In genomic region chr1:203544485-203544884, GRCh38 we compare ENCODE assay signal across 17 cellular contexts. TPM values are rescaled to one million over a fixed set of nuclear protein-coding genes. Genes with fewer than 3 reads are reported as not detected.
DNase-seq lines count a peak whose midpoint lies in the region; ATAC-seq, FAIRE-seq and TF ChIP-seq lines count a peak whose summit lies in the region.
"Had no signal": no experiment of that assay in that cellular context is flagged by ENCODE, and none has a peak within 500 bp of the region (broad histone marks: within the 10 kb centered on the region; RNA-seq: fewer than 3 reads in every experiment).

No MANE protein-coding gene starts in this region.

- H3K9me3 Mint-ChIP-seq in type B pancreatic cell, result no peaks in the 10 kb centered on the region
- H3K9me3 Mint-ChIP-seq in stimulated activated effector memory CD8-positive, alpha-beta T cell treated with anti-CD3 and anti-CD28 coated beads, Interleukin-12 subunit alpha, Interleukin-12 subunit beta, amount 100 ng/mL, for 72 hours, result no peaks in the 10 kb centered on the region
- no peaks in the 10 kb centered on the region for H3K9me3 Mint-ChIP-seq in stimulated activated memory B cell treated with anti-CD40 and anti-IgM and Interleukin-4, amounts not matched to agents 10 μg/mL and 1 μg/mL and 100 μg/mL, for 72 hours

- peak overlapping the region; percentile 53 for H3K27ac Mint-ChIP-seq in type B pancreatic cell
- H3K27ac Mint-ChIP-seq in stimulated activated effector memory CD8-positive, alpha-beta T cell treated with anti-CD3 and anti-CD28 coated beads, Interleukin-12 subunit alpha, Interleukin-12 subunit beta, amount 100 ng/mL, for 72 hours, result no peak overlapping the region
- H3K27ac Mint-ChIP-seq in stimulated activated memory B cell treated with anti-CD40 and anti-IgM and Interleukin-4, amounts not matched to agents 10 μg/mL and 1 μg/mL and 100 μg/mL, for 72 hours, result no peak overlapping the region

- H3K27me3 Mint-ChIP-seq in type B pancreatic cell, result no peaks in the 10 kb centered on the region
- peaks cover 37% of the 10 kb centered on the region for H3K27me3 Mint-ChIP-seq in stimulated activated memory B cell treated with anti-CD40 and anti-IgM and Interleukin-4, amounts not matched to agents 10 μg/mL and 1 μg/mL and 100 μg/mL, for 72 hours

- H3K4me1 Mint-ChIP-seq in type B pancreatic cell (ENCODE audit: unreplicated experiment), result peaks cover 24% of the 10 kb centered on the region
- H3K4me1 Mint-ChIP-seq in stimulated activated effector memory CD8-positive, alpha-beta T cell treated with anti-CD3 and anti-CD28 coated beads, Interleukin-12 subunit alpha, Interleukin-12 subunit beta, amount 100 ng/mL, for 72 hours, result peaks cover 10% of the 10 kb centered on the region
- no peaks in the 10 kb centered on the region for H3K4me1 Mint-ChIP-seq in stimulated activated memory B cell treated with anti-CD40 and anti-IgM and Interleukin-4, amounts not matched to agents 10 μg/mL and 1 μg/mL and 100 μg/mL, for 72 hours

- TF ChIP-seq CTCF in type B pancreatic cell (conservative IDR thresholded peaks at IDR 0.05), result no peak

- DNase-seq in HTR-8/SVneo (ENCODE audit: insufficient read length, low spot score) (peak; percentile 53), left kidney (ENCODE audit: low read depth, low spot score) (peak; percentile 78), type B pancreatic cell (ENCODE audit: extremely low spot score, unreplicated experiment) (no peak)
- no peak for DNase-seq in stimulated activated effector memory CD8-positive, alpha-beta T cell treated with anti-CD3 and anti-CD28 coated beads, Interleukin-12 subunit alpha, Interleukin-12 subunit beta, amount 100 ng/mL, for 72 hours (ENCODE audit: low spot score in 2 of 2)
- DNase-seq: ACHN, AML-193, COR-L47, HCEC 1CT, NCI-H1417 treated with DMSO at 0.1 percent for 48 hours, NCI-H2029, NCI-H748 treated with DMSO at 0.1 percent for 48 hours, SHP77 had no signal

- FAIRE-seq in HTR-8/SVneo (lab: Jason Lieb, UNC), result no peak
- FAIRE-seq: RCC 7860 had no signal

- no peaks in the 10 kb centered on the region for H3K36me3 Mint-ChIP-seq in type B pancreatic cell
- no peaks in the 10 kb centered on the region for H3K36me3 Mint-ChIP-seq in stimulated activated effector memory CD8-positive, alpha-beta T cell treated with anti-CD3 and anti-CD28 coated beads, Interleukin-12 subunit alpha, Interleukin-12 subunit beta, amount 100 ng/mL, for 72 hours
- no peaks in the 10 kb centered on the region for H3K36me3 Mint-ChIP-seq in stimulated activated memory B cell treated with anti-CD40 and anti-IgM and Interleukin-4, amounts not matched to agents 10 μg/mL and 1 μg/mL and 100 μg/mL, for 72 hours

- ATAC-seq in SK-N-SH treated with all-trans-retinoic acid at 6 μM for 48 hours, result peak; percentile 74
- ATAC-seq in stimulated activated effector memory CD8-positive, alpha-beta T cell treated with anti-CD3 and anti-CD28 coated beads, Interleukin-12 subunit alpha, Interleukin-12 subunit beta, amount 100 ng/mL, for 72 hours, result no peak
- no peak for ATAC-seq in HG03025 (IDR thresholded peaks at IDR 0.05; ENCODE audit: low FRiP score, unreplicated experiment)
- no peak for ATAC-seq in stimulated activated memory B cell treated with anti-CD40 and anti-IgM and Interleukin-4, amounts not matched to agents 10 μg/mL and 1 μg/mL and 100 μg/mL, for 72 hours

- H3K4me3 Mint-ChIP-seq in type B pancreatic cell, result no peak overlapping the region
- no peak overlapping the region for H3K4me3 Mint-ChIP-seq in stimulated activated effector memory CD8-positive, alpha-beta T cell treated with anti-CD3 and anti-CD28 coated beads, Interleukin-12 subunit alpha, Interleukin-12 subunit beta, amount 100 ng/mL, for 72 hours
- H3K4me3 Mint-ChIP-seq in stimulated activated memory B cell treated with anti-CD40 and anti-IgM and Interleukin-4, amounts not matched to agents 10 μg/mL and 1 μg/mL and 100 μg/mL, for 72 hours, result no peak overlapping the region

TF ChIP-seq in SK-N-SH treated with all-trans-retinoic acid at 6 μM for 48 hours, 23 proteins besides CTCF, POLR2A, EP300 and RAD21:
- peak; percentile 75 for TF ChIP-seq ISL1 (CRISPR knock-in tag; IDR thresholded peaks at IDR 0.05)
- 0 out of 2 replicates have a peak, but pooled peaks have one; percentile 10 for TF ChIP-seq TOX (CRISPR knock-in tag; IDR thresholded peaks at IDR 0.05; ENCODE audit: borderline replicate concordance)
- TF ChIP-seq PATZ1 (CRISPR knock-in tag; IDR thresholded peaks at IDR 0.05; ENCODE audit: borderline replicate concordance), result 0 out of 2 replicates have a peak, but pooled peaks have one; percentile 31
- no peak for TF ChIP-seq GLIS3 (CRISPR knock-in tag; IDR thresholded peaks at IDR 0.05)
TF ChIP-seq in SK-N-SH treated with all-trans-retinoic acid at 6 μM for 48 hours: peak in this region for 3.

RNA-seq across cellular contexts. Expression of gene OPTC, which starts 50.5 kb away (rescaled TPM):
- not detected in 2 replicates for total RNA-seq in type B pancreatic cell (ENCODE audit: low replicate concordance)
- total RNA-seq: NCI-H460 had no signal

Comparison
In these comparisons a context has a peak if more than half of its experiments do, and no peak if none do; other contexts are left out.
1. DNase-seq: peak in HTR-8/SVneo (single experiment) and left kidney (single experiment); none in type B pancreatic cell (single experiment) and stimulated activated effector memory CD8-positive, alpha-beta T cell treated with anti-CD3 and anti-CD28 coated beads, Interleukin-12 subunit alpha, Interleukin-12 subunit beta, amount 100 ng/mL, for 72 hours (0 of 2).